20 cellular contexts compared by ENCODE assay signal in genomic region chr7:67553378-67553777, GRCh38.
"Had no signal": no experiment of that assay in that cellular context is flagged by ENCODE, and none has a peak within 500 bp of the region (broad histone marks: within the 10 kb centered on the region; RNA-seq: fewer than 3 reads in every experiment).

No MANE protein-coding gene starts in this region.

- H3K4me3 ChIP-seq: heart right ventricle, psoas muscle, right atrium auricular region, tibial artery had no signal

- H3K4me1 ChIP-seq: psoas muscle, right atrium auricular region, tibial artery had no signal

- H3K27ac ChIP-seq: heart right ventricle, psoas muscle, right atrium auricular region, tibial artery had no signal

- H3K9me3 ChIP-seq: psoas muscle, right atrium auricular region, tibial artery had no signal

- ATAC-seq: heart right ventricle; natural killer cell; psoas muscle; stimulated activated naive CD8-positive, alpha-beta T cell treated with anti-CD3 and anti-CD28 coated beads, Interleukin-15, Interleukin-2, amounts not matched to agents 100 U/mL and 50 U/mL, for 24 hours; T-helper 17 cell had no signal

- H3K36me3 ChIP-seq: heart right ventricle, right atrium auricular region, tibial artery had no signal

- DNase-seq: activated CD4-positive, alpha-beta T cell treated with anti-CD3 and anti-CD28 coated beads for 4 hours; activated CD4-positive, alpha-beta T cell treated with anti-CD3 and anti-CD28 coated beads, Interleukin-2, amount 50 U/mL, for 48 hours; activated CD4-positive, CD25-positive, alpha-beta regulatory T cell; activated naive CD4-positive, alpha-beta T cell treated with anti-CD3 and anti-CD28 coated beads for 36 hours; activated naive CD8-positive, alpha-beta T cell treated with anti-CD3 and anti-CD28 coated beads, Interleukin-2, amount 10 ng/mL, durations not matched to agents 7 days and 5 days; activated T-cell treated with anti-CD3 and anti-CD28 coated beads, Interleukin-2, amount 50 U/mL, for 48 hours; amygdala; cerebellar nuclear complex; effector CD4-positive, alpha-beta T cell; heart right ventricle; midbrain; natural killer cell; psoas muscle; stimulated activated CD4-positive, alpha-beta T cell treated with anti-CD3 and anti-CD28 coated beads, Interleukin-12 subunit alpha, Interleukin-12 subunit beta, amount 100 ng/mL, for 4 hours; stimulated activated CD4-positive, alpha-beta T cell treated with anti-CD3 and anti-CD28 coated beads, Interleukin-4, amount 100 ng/mL, for 4 hours; stimulated activated naive CD8-positive, alpha-beta T cell treated with anti-CD3 and anti-CD28 coated beads, Interleukin-15, Interleukin-2, amounts not matched to agents 100 U/mL and 50 U/mL, for 24 hours; substantia nigra; T-helper 17 cell; tibial artery had no signal

- H3K27me3 ChIP-seq: right atrium auricular region, tibial artery had no signal
